In genomic region chr1:236489710-236490377, GRCh38 we compare ENCODE assay signal across 8 cellular contexts. TPM values are rescaled to one million over a fixed set of nuclear protein-coding genes. Genes with fewer than 3 reads are reported as not detected.
DNase-seq lines count a peak whose midpoint lies in the region; ATAC-seq and TF ChIP-seq lines count a peak whose summit lies in the region.

No MANE protein-coding gene starts in this region.

- H2AFZ ChIP-seq in PC-3 (ENCODE audit: low read length), result no peak overlapping the region

- H3K4me2 ChIP-seq in PC-3 (ENCODE audit: low read length), result no peak overlapping the region

- H3K4me3 ChIP-seq in PC-3 (ENCODE audit: low read length) (no peak overlapping the region), dorsolateral prefrontal cortex (no peak overlapping the region)

- CTCF ChIA-PET in PC-3 (lab: Charles Lee), result no interaction called here

- TF ChIP-seq CTCF in PC-3 (conservative IDR thresholded peaks at IDR 0.05; ENCODE audit: low read depth, low read length), result peak; percentile 60
- peak; percentile 48 to 89 (median 74) for TF ChIP-seq CTCF in dorsolateral prefrontal cortex (IDR thresholded peaks at IDR 0.05 in 54 of 56, conservative IDR thresholded peaks at IDR 0.05 in 2 of 56; ENCODE audit: low read depth in 1 of 56, partially characterized antibody in 56 of 56)
- TF ChIP-seq CTCF in mesothelial cell of epicardium (IDR thresholded peaks at IDR 0.05; ENCODE audit: unreplicated experiment), result peak; percentile 87

- no peaks in the 10 kb centered on the region for H3K36me3 ChIP-seq in PC-3 (ENCODE audit: low read depth, low read length)

- POLR2A ChIA-PET in PC-3 (lab: Charles Lee; ENCODE audit: unreplicated experiment), result no interaction called here

- no peak overlapping the region for H3K27ac Mint-ChIP-seq in activated T-cell treated with anti-CD3 and anti-CD28 coated beads, Interleukin-2, amount 50 U/mL, for 72 hours
- H3K27ac Mint-ChIP-seq in mesothelial cell of epicardium, result no peak overlapping the region

- H3F3A ChIP-seq in PC-3 (ENCODE audit: low read length, unreplicated experiment), result no peaks in the 10 kb centered on the region

- H3K9me3 Mint-ChIP-seq in activated T-cell treated with anti-CD3 and anti-CD28 coated beads, Interleukin-2, amount 50 U/mL, for 72 hours, result no peaks in the 10 kb centered on the region
- H3K9me3 Mint-ChIP-seq in mesothelial cell of epicardium, result no peaks in the 10 kb centered on the region

- peaks cover 15% of the 10 kb centered on the region for H3K4me1 Mint-ChIP-seq in activated T-cell treated with anti-CD3 and anti-CD28 coated beads, Interleukin-2, amount 50 U/mL, for 72 hours (ENCODE audit: low read depth)
- H3K4me1 Mint-ChIP-seq in mesothelial cell of epicardium, result peaks cover 44% of the 10 kb centered on the region

- BruUV-seq in PC-3 (replicated peaks; lab: Mats Ljungman, UMichigan), result no TSS peak

- H3K27ac ChIP-seq in PC-3 (ENCODE audit: low read length) (no peak overlapping the region), dorsolateral prefrontal cortex (no peak overlapping the region)

- no peaks in the 10 kb centered on the region for H3K9me2 ChIP-seq in PC-3 (replicated peaks; ENCODE audit: low read length)

- H3K4me1 ChIP-seq in PC-3 (ENCODE audit: insufficient read depth, low read length), result no peaks in the 10 kb centered on the region

- H4K20me1 ChIP-seq in PC-3 (ENCODE audit: low read length), result no peaks in the 10 kb centered on the region

- H3K27me3 ChIP-seq in PC-3 (ENCODE audit: low read length) (no peaks in the 10 kb centered on the region), dorsolateral prefrontal cortex (no peaks in the 10 kb centered on the region)

- no peaks in the 10 kb centered on the region for H3K79me2 ChIP-seq in PC-3 (ENCODE audit: low read length)

- peak; percentile 20 for DNase-seq in activated T-cell treated with anti-CD3 and anti-CD28 coated beads, Interleukin-2, amount 50 U/mL, for 1 hour
- DNase-seq in activated T-cell treated with anti-CD3 and anti-CD28 coated beads, Interleukin-2, amount 50 U/mL, for 72 hours, result no peak
- peak; percentile 66 for DNase-seq in PC-3
- no peak for DNase-seq in dorsolateral prefrontal cortex
- no peak for DNase-seq in mesothelial cell of epicardium (ENCODE audit: low spot score in 2 of 2, unreplicated experiment in 2 of 2)
- DNase-seq in islet precursor cell, result no peak
- DNase-seq in activated naive CD4-positive, alpha-beta T cell treated with anti-CD3 and anti-CD28 coated beads, Interleukin-2, amount 50 U/mL, for 16 hours, result no peak

- no peak overlapping the region for H3K4me3 Mint-ChIP-seq in activated T-cell treated with anti-CD3 and anti-CD28 coated beads, Interleukin-2, amount 50 U/mL, for 72 hours
- no peak overlapping the region for H3K4me3 Mint-ChIP-seq in mesothelial cell of epicardium

- H3K27me3 Mint-ChIP-seq in activated T-cell treated with anti-CD3 and anti-CD28 coated beads, Interleukin-2, amount 50 U/mL, for 72 hours (ENCODE audit: low read depth), result peaks cover 31% of the 10 kb centered on the region
- no peaks in the 10 kb centered on the region for H3K27me3 Mint-ChIP-seq in mesothelial cell of epicardium (ENCODE audit: low read depth)

- H3K9me3 ChIP-seq in PC-3 (ENCODE audit: low read length), result no peaks in the 10 kb centered on the region

- intact Hi-C loops in PC-3 (cut with micrococcal nuclease) (loop anchor here (1.0 to 5.0 kb wide), 2 partner anchors 42 to 381 kb away; no protein-coding TSS in a partner anchor), dorsolateral prefrontal cortex (cut with DNase I) (loop anchor here (2.0 kb wide), 2 partner anchors 381 to 387 kb away; no protein-coding TSS in a partner anchor)

- ATAC-seq in activated T-cell treated with anti-CD3 and anti-CD28 coated beads, Interleukin-2, amount 50 U/mL, for 72 hours (replicated peaks in 1 of 2), result no peak
- ATAC-seq in HG03442 (IDR thresholded peaks at IDR 0.05; ENCODE audit: unreplicated experiment) (peak; percentile 53), PC-3 (peak; percentile 71)

- H3K9ac ChIP-seq in PC-3 (ENCODE audit: low read length), result no peak overlapping the region

- no peaks in the 10 kb centered on the region for H3K36me3 Mint-ChIP-seq in activated T-cell treated with anti-CD3 and anti-CD28 coated beads, Interleukin-2, amount 50 U/mL, for 72 hours (ENCODE audit: insufficient read depth in 2 of 2)
- peaks cover 2% of the 10 kb centered on the region for H3K36me3 Mint-ChIP-seq in mesothelial cell of epicardium

RNA-seq across cellular contexts. Expression of gene LGALS8, which starts 33.9 kb away (rescaled TPM):
- total RNA-seq in activated T-cell treated with anti-CD3 and anti-CD28 coated beads, Interleukin-2, amount 50 U/mL, for 72 hours, result 10 to 100 TPM; 70.1 to 96.9 TPM
- total RNA-seq in PC-3 (2014; rRNA removed), result 45.7 and 47.9 TPM in 2 replicates
- 10 to 100 TPM; 33.6 to 99.3 (median 70.0) TPM for total RNA-seq in dorsolateral prefrontal cortex
- total RNA-seq in mesothelial cell of epicardium, result 67.6 to 71.6 TPM (median 67.8 TPM) in 3 replicates

Comparison
In these comparisons a context has a peak if more than half of its experiments do, and no peak if none do; other contexts are left out.
1. DNase-seq: peak in activated T-cell treated with anti-CD3 and anti-CD28 coated beads, Interleukin-2, amount 50 U/mL, for 1 hour (single experiment) and PC-3 (single experiment); none in activated T-cell treated with anti-CD3 and anti-CD28 coated beads, Interleukin-2, amount 50 U/mL, for 72 hours (0 of 2), dorsolateral prefrontal cortex (0 of 10), mesothelial cell of epicardium (0 of 2), islet precursor cell (single experiment) and activated naive CD4-positive, alpha-beta T cell treated with anti-CD3 and anti-CD28 coated beads, Interleukin-2, amount 50 U/mL, for 16 hours (single experiment).
2. ATAC-seq: peak in HG03442 (single experiment) and PC-3 (single experiment); none in activated T-cell treated with anti-CD3 and anti-CD28 coated beads, Interleukin-2, amount 50 U/mL, for 72 hours (0 of 2).
3. Peak in every context shown above with its lines, with median percentiles within 50 percentile points of each other: CTCF ChIP-seq.